8 cellular contexts compared by ENCODE assay signal in the genomic region with DNA sequence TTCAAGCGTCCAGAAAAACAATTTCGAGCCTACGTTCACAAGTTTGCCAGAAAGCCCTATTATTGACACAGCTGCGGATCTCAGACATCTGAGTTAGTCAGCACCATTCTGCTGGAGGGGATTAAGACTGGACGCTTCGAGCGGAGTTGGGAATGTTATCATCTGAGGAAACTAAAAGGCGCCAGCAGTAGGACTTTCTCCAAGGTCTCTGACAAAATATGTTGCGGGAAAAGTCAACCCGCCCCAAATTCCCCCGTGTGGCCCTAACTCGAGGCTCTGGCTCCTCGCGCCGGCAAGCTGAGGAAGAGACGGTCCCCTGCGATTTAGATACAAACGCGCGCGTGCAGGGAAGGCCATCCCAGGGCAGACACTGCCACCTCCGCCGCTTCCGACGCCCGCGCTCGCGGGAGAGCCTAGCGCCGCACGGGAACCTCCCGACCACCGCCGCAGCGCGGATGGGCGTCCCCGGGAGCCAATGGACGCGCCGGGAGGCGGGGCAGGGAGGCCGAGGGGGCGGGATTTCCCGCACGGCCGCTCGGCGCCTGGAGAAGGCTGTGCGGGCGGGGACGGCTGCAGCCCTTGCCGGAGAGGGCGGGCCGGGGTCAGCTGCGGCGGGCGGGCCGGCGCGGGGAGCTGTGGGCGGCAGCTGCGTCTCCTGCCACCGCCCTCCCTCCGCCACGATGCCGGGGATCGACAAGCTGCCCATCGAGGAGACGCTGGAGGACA. TPM values are rescaled to one million over a fixed set of nuclear protein-coding genes. Genes with fewer than 3 reads are reported as not detected.
DNase-seq lines count a peak whose midpoint lies in the region; ATAC-seq, FAIRE-seq and TF ChIP-seq lines count a peak whose summit lies in the region.

A gene with protein sequence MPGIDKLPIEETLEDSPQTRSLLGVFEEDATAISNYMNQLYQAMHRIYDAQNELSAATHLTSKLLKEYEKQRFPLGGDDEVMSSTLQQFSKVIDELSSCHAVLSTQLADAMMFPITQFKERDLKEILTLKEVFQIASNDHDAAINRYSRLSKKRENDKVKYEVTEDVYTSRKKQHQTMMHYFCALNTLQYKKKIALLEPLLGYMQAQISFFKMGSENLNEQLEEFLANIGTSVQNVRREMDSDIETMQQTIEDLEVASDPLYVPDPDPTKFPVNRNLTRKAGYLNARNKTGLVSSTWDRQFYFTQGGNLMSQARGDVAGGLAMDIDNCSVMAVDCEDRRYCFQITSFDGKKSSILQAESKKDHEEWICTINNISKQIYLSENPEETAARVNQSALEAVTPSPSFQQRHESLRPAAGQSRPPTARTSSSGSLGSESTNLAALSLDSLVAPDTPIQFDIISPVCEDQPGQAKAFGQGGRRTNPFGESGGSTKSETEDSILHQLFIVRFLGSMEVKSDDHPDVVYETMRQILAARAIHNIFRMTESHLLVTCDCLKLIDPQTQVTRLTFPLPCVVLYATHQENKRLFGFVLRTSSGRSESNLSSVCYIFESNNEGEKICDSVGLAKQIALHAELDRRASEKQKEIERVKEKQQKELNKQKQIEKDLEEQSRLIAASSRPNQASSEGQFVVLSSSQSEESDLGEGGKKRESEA (plus strand): TSS at position 526 of the 726 bp plus-strand sequence. CDS start 155 bp downstream, at position 681.

- DNase-seq in A673 (ENCODE audit: low spot score) (peak; percentile 86), NCI-H2171 (lab: John Stamatoyannopoulos, UW) (peak; percentile 79), WTC11 (ENCODE audit: low spot score) (peak; percentile 97), bronchial epithelial cell (ENCODE audit: low read depth) (peak; percentile 82), iPS-NIHi11 (ENCODE audit: low spot score) (peak; percentile 100), small intestine (peak; percentile 89)

- H3K9me3 Mint-ChIP-seq in WTC11, result 0 out of 2 replicates have a peak, but pooled peaks cover 3% of the 10 kb centered on the region

- peak; percentile 85 for ATAC-seq in GM18519 (IDR thresholded peaks at IDR 0.05; ENCODE audit: low FRiP score, unreplicated experiment)
- ATAC-seq in HG03045 (IDR thresholded peaks at IDR 0.05; ENCODE audit: unreplicated experiment), result peak; percentile 91
- peak; percentile 98 for ATAC-seq in WTC11

- POLR2A ChIA-PET in A673 (lab: Charles Lee; ENCODE audit: low non-redundant PET), result no interaction called here
- POLR2A ChIA-PET in WTC11 (lab: Charles Lee), result interaction anchor here (0.5 to 2.0 kb wide), 6 partner anchors 19 to 370 kb away, joined by 3 to 11 read pairs (median 4); a partner anchor contains a TSS

- TF ChIP-seq CTCF in A673 (conservative IDR thresholded peaks at IDR 0.05; ENCODE audit: low read depth, low read length), result no peak
- TF ChIP-seq CTCF in WTC11 (IDR thresholded peaks at IDR 0.05), result no peak
- no peak for TF ChIP-seq CTCF in bronchial epithelial cell (IDR thresholded peaks at IDR 0.05; ENCODE audit: insufficient read depth, low read length, severe bottlenecking)

- CTCF ChIA-PET in A673 (lab: Charles Lee) (no interaction called here), WTC11 (lab: Charles Lee) (interaction anchor here (0.9 to 2.0 kb wide), 10 partner anchors 28 to 170 kb away, joined by 3 to 6 read pairs (median 4); a partner anchor contains a TSS)

- H3K9me3 ChIP-seq in A673 (ENCODE audit: low read depth, low read length, poor library complexity, severe bottlenecking) (no peaks in the 10 kb centered on the region), small intestine (ENCODE audit: control insufficient read depth, low read depth) (no peaks in the 10 kb centered on the region)

- FAIRE-seq in bronchial epithelial cell (lab: Jason Lieb, UNC) (no peak), small intestine (lab: Jason Lieb, UNC) (no peak)

- H3K4me1 ChIP-seq in A673 (ENCODE audit: insufficient read depth, low read length, poor library complexity, severe bottlenecking) (peaks cover 5% of the 10 kb centered on the region), small intestine (ENCODE audit: control insufficient read depth in 2 of 2, insufficient read depth in 1 of 2, low read depth in 1 of 2, low read length in 1 of 2) (peaks cover 2 to 4% of the 10 kb centered on the region in 2 donors)

- peaks cover 26% of the 10 kb centered on the region for H3K4me1 Mint-ChIP-seq in WTC11

- no TSS peak for BruUV-seq in A673 (replicated peaks; lab: Mats Ljungman, UMichigan)

- intact Hi-C loops in A673 (cut with micrococcal nuclease; ENCODE audit: unreplicated experiment), result no loop called here

- 1% methylated on average over 41 to 71 of the region's 71 CpGs for WGBS in small intestine, 3 donors

- H3K36me3 Mint-ChIP-seq in WTC11, result peaks cover 3% of the 10 kb centered on the region; the same call in 1 of the 2 replicates

- H3K27me3 ChIP-seq in A673 (replicated peaks; ENCODE audit: insufficient read depth, low read depth, low read length, poor library complexity), result no peaks in the 10 kb centered on the region
- no peaks in the 10 kb centered on the region for H3K27me3 ChIP-seq in bronchial epithelial cell (ENCODE audit: control insufficient read depth, insufficient read depth, low read length)
- no peaks in the 10 kb centered on the region for H3K27me3 ChIP-seq in small intestine (ENCODE audit: control insufficient read depth in 2 of 2, insufficient read depth in 2 of 2, low read length in 2 of 2)

- H3K27me3 Mint-ChIP-seq in WTC11 (ENCODE audit: low read depth), result peaks cover 6% of the 10 kb centered on the region; the same call in 1 of the 2 replicates

- peak within 1 kb of the TSS; percentile 82 for H3K27ac Mint-ChIP-seq in WTC11

- H3K4me3 ChIP-seq in A673 (ENCODE audit: low read depth, low read length, poor library complexity, severe bottlenecking) (peak within 1 kb of the TSS; percentile 71), bronchial epithelial cell (ENCODE audit: low read depth, low read length) (peak within 1 kb of the TSS; percentile 51), small intestine (ENCODE audit: low read depth in 1 of 2, low read length in 2 of 2) (peak within 1 kb of the TSS; percentile 48 to 93)

- H3K4me3 Mint-ChIP-seq in WTC11, result peak within 1 kb of the TSS; percentile 91

- peak within 1 kb of the TSS; percentile 61 for H3K27ac ChIP-seq in A673 (ENCODE audit: low read depth, low read length, poor library complexity, severe bottlenecking)
- peak within 1 kb of the TSS; percentile 89 to 93 for H3K27ac ChIP-seq in small intestine (ENCODE audit: low read depth in 1 of 2, low read length in 1 of 2)

- H3K36me3 ChIP-seq in A673 (ENCODE audit: insufficient read depth, low read length, poor library complexity, severe bottlenecking), result no peaks in the 10 kb centered on the region
- H3K36me3 ChIP-seq in bronchial epithelial cell (ENCODE audit: control insufficient read depth, insufficient read depth, low read length), result no peaks in the 10 kb centered on the region
- H3K36me3 ChIP-seq in small intestine (ENCODE audit: control insufficient read depth in 2 of 2, insufficient read depth in 2 of 2, low read length in 2 of 2), result no peaks in the 10 kb centered on the region

TF ChIP-seq in WTC11, 78 proteins besides CTCF, POLR2A, EP300 and RAD21 (continues in another document):
- TF ChIP-seq ELF4 (CRISPR knock-in tag; IDR thresholded peaks at IDR 0.05; ENCODE audit: low read depth) (0 out of 2 replicates have a peak, but pooled peaks have one; percentile 75), CREB1 (CRISPR knock-in tag; IDR thresholded peaks at IDR 0.05) (peak; percentile 75; the same call in 1 of the 2 replicates), ESRRA (CRISPR knock-in tag; IDR thresholded peaks at IDR 0.05; ENCODE audit: borderline replicate concordance) (peak; percentile 64), ZNF232 (CRISPR knock-in tag; IDR thresholded peaks at IDR 0.05) (peak; percentile 87; the same call in 1 of the 2 replicates), ZNF121 (CRISPR knock-in tag; IDR thresholded peaks at IDR 0.05) (no peak), SP1 (CRISPR knock-in tag; conservative IDR thresholded peaks at IDR 0.05) (peak; percentile 92), ZNF671 (CRISPR knock-in tag; IDR thresholded peaks at IDR 0.05) (no peak), IRF2 (CRISPR knock-in tag; IDR thresholded peaks at IDR 0.05; ENCODE audit: borderline replicate concordance, low read depth) (no peak)
- TF ChIP-seq, protein P1, sequence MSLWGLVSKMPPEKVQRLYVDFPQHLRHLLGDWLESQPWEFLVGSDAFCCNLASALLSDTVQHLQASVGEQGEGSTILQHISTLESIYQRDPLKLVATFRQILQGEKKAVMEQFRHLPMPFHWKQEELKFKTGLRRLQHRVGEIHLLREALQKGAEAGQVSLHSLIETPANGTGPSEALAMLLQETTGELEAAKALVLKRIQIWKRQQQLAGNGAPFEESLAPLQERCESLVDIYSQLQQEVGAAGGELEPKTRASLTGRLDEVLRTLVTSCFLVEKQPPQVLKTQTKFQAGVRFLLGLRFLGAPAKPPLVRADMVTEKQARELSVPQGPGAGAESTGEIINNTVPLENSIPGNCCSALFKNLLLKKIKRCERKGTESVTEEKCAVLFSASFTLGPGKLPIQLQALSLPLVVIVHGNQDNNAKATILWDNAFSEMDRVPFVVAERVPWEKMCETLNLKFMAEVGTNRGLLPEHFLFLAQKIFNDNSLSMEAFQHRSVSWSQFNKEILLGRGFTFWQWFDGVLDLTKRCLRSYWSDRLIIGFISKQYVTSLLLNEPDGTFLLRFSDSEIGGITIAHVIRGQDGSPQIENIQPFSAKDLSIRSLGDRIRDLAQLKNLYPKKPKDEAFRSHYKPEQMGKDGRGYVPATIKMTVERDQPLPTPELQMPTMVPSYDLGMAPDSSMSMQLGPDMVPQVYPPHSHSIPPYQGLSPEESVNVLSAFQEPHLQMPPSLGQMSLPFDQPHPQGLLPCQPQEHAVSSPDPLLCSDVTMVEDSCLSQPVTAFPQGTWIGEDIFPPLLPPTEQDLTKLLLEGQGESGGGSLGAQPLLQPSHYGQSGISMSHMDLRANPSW (CRISPR knock-in tag; conservative IDR thresholded peaks at IDR 0.05; ENCODE audit: low read depth), result 0 out of 2 replicates have a peak, but pooled peaks have one; percentile 49
- TF ChIP-seq, protein P2, sequence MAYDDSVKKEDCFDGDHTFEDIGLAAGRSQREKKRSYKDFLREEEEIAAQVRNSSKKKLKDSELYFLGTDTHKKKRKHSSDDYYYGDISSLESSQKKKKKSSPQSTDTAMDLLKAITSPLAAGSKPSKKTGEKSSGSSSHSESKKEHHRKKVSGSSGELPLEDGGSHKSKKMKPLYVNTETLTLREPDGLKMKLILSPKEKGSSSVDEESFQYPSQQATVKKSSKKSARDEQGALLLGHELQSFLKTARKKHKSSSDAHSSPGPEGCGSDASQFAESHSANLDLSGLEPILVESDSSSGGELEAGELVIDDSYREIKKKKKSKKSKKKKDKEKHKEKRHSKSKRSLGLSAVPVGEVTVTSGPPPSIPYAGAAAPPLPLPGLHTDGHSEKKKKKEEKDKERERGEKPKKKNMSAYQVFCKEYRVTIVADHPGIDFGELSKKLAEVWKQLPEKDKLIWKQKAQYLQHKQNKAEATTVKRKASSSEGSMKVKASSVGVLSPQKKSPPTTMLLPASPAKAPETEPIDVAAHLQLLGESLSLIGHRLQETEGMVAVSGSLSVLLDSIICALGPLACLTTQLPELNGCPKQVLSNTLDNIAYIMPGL (CRISPR knock-in tag; IDR thresholded peaks at IDR 0.05), result peak; percentile 87

RNA-seq across cellular contexts. Expression of the gene that starts here (rescaled TPM):
- total RNA-seq in A673 (2021) (20.7 and 22.3 TPM in 2 replicates), WTC11 (2021) (31.2 to 35.8 TPM (median 32.0 TPM) in 3 replicates), bronchial epithelial cell (29.5 and 32.5 TPM in 2 replicates)
- polyA plus RNA-seq in small intestine, result 10 to 100 TPM; 10.1 to 15.6 (median 10.8) TPM

Comparison
In these comparisons a context has a peak if more than half of its experiments do, and no peak if none do; other contexts are left out.
1. Peak in every context shown above with its lines: DNase-seq, ATAC-seq, H3K4me3 ChIP-seq and H3K27ac ChIP-seq.